8 cellular contexts compared by ENCODE assay signal in the genomic region with DNA sequence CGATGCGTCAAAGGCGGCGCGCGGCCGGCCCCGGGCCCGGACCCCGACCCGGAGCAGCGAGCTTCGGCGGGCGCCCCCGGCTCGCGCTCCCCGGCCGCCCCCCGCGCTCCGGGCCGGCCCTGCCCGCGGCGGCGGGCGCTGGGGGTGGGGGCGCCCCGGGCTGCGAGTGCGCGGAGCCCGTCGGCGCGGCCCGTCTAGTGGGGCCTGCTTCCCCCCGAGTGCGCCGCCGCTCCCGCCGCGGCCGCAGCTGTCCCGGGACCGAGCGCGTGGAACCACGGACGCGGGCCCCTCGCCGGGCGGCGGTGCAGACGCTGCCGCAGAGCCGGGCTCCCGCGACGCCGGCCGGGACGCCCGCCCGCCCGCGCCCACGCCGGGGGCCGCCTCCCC. TPM values are rescaled to one million over a fixed set of nuclear protein-coding genes. Genes with fewer than 3 reads are reported as not detected.
DNase-seq lines count a peak whose midpoint lies in the region; ATAC-seq and TF ChIP-seq lines count a peak whose summit lies in the region.

No MANE protein-coding gene starts in this region.

- no peak overlapping the region for H3K9ac ChIP-seq in iPS-18a (ENCODE audit: low read length)

- no peaks in the 10 kb centered on the region for H3K36me3 Mint-ChIP-seq in activated naive CD4-positive, alpha-beta T cell treated with anti-CD3 and anti-CD28 coated beads, Interleukin-2, amount 50 U/mL, for 24 hours
- H3K36me3 Mint-ChIP-seq in T-helper 17 cell (ENCODE audit: low read depth): peaks cover 4% of the 10 kb centered on the region

- DNase-seq in activated naive CD4-positive, alpha-beta T cell treated with Interleukin-2 at 50 U/mL for 16 hours: no peak
- DNase-seq in T-helper 17 cell (no peak), thoracic aorta (ENCODE audit: low spot score) (no peak), RKO (ENCODE audit: low spot score) (no peak), posterior vena cava (ENCODE audit: low spot score) (no peak)
- DNase-seq in activated CD4-positive, CD25-positive, alpha-beta regulatory T cell treated with anti-CD3 and anti-CD28 coated beads, Interleukin-2, amount 50 U/mL, for 72 hours: no peak

- H3K27ac ChIP-seq in iPS-18a (ENCODE audit: low read length) (no peak overlapping the region), thoracic aorta (peak overlapping the region in 1 of 2 donors; percentile 66)

- H3K27me3 Mint-ChIP-seq in activated naive CD4-positive, alpha-beta T cell treated with anti-CD3 and anti-CD28 coated beads, Interleukin-2, amount 50 U/mL, for 24 hours: no peaks in the 10 kb centered on the region
- H3K27me3 Mint-ChIP-seq in T-helper 17 cell: no peaks in the 10 kb centered on the region

- H3K9me3 ChIP-seq in T-helper 17 cell (ENCODE audit: control insufficient read depth, low read length, poor library complexity, severe bottlenecking) (no peaks in the 10 kb centered on the region), iPS-18a (ENCODE audit: control insufficient read depth, low read depth, low read length) (no peaks in the 10 kb centered on the region), thoracic aorta (no peaks in the 10 kb centered on the region)

- H3K36me3 ChIP-seq in iPS-18a (ENCODE audit: control insufficient read depth, low read depth, low read length): no peaks in the 10 kb centered on the region
- H3K36me3 ChIP-seq in thoracic aorta: no peaks in the 10 kb centered on the region

- no peaks in the 10 kb centered on the region for H3K9me3 Mint-ChIP-seq in activated naive CD4-positive, alpha-beta T cell treated with anti-CD3 and anti-CD28 coated beads, Interleukin-2, amount 50 U/mL, for 24 hours

- peak overlapping the region; percentile 60 for H3K4me3 ChIP-seq in iPS-18a (ENCODE audit: low read length)
- H3K4me3 ChIP-seq in thoracic aorta: peak overlapping the region; percentile 80

- H3K4me1 Mint-ChIP-seq in activated naive CD4-positive, alpha-beta T cell treated with anti-CD3 and anti-CD28 coated beads, Interleukin-2, amount 50 U/mL, for 24 hours: peaks cover 46% of the 10 kb centered on the region
- peaks cover 37% of the 10 kb centered on the region for H3K4me1 Mint-ChIP-seq in T-helper 17 cell

- intact Hi-C loops in posterior vena cava (cut with DNase I): no loop called here

- peak overlapping the region; percentile 79 for H3K4me3 Mint-ChIP-seq in activated naive CD4-positive, alpha-beta T cell treated with anti-CD3 and anti-CD28 coated beads, Interleukin-2, amount 50 U/mL, for 24 hours
- peak overlapping the region; percentile 88 for H3K4me3 Mint-ChIP-seq in T-helper 17 cell

- ATAC-seq in T-helper 17 cell (peak; percentile 35), thoracic aorta (ENCODE audit: insufficient number of reproducible peaks, low FRiP score, low read depth) (no peak)

- peaks cover 27% of the 10 kb centered on the region for H3K27me3 ChIP-seq in iPS-18a (ENCODE audit: control insufficient read depth, insufficient read depth, low read length)
- no peaks in the 10 kb centered on the region for H3K27me3 ChIP-seq in thoracic aorta (replicated peaks; ENCODE audit: insufficient read depth)

- TF ChIP-seq CTCF in thoracic aorta (IDR thresholded peaks at IDR 0.05): no peak

- no peaks in the 10 kb centered on the region for H3K4me1 ChIP-seq in iPS-18a (ENCODE audit: control insufficient read depth, low read depth, low read length)
- peaks cover 9 to 32% of the 10 kb centered on the region in 2 donors for H3K4me1 ChIP-seq in thoracic aorta (ENCODE audit: control insufficient read depth in 1 of 2, low read depth in 2 of 2)

- H3K27ac Mint-ChIP-seq in activated naive CD4-positive, alpha-beta T cell treated with anti-CD3 and anti-CD28 coated beads, Interleukin-2, amount 50 U/mL, for 24 hours: no peak overlapping the region
- H3K27ac Mint-ChIP-seq in T-helper 17 cell: no peak overlapping the region

RNA-seq across cellular contexts. Expression of gene ADCY9, which starts 0.3 kb away (rescaled TPM):
- 10 to 100 TPM; 11.5 to 12.6 TPM for total RNA-seq in T-helper 17 cell
- 10 to 100 TPM; 44.1 to 83.8 TPM for total RNA-seq in thoracic aorta
- 10 to 100 TPM; 20.8 to 20.9 TPM for total RNA-seq in posterior vena cava
